8 cellular contexts compared by ENCODE assay signal in the genomic region with DNA sequence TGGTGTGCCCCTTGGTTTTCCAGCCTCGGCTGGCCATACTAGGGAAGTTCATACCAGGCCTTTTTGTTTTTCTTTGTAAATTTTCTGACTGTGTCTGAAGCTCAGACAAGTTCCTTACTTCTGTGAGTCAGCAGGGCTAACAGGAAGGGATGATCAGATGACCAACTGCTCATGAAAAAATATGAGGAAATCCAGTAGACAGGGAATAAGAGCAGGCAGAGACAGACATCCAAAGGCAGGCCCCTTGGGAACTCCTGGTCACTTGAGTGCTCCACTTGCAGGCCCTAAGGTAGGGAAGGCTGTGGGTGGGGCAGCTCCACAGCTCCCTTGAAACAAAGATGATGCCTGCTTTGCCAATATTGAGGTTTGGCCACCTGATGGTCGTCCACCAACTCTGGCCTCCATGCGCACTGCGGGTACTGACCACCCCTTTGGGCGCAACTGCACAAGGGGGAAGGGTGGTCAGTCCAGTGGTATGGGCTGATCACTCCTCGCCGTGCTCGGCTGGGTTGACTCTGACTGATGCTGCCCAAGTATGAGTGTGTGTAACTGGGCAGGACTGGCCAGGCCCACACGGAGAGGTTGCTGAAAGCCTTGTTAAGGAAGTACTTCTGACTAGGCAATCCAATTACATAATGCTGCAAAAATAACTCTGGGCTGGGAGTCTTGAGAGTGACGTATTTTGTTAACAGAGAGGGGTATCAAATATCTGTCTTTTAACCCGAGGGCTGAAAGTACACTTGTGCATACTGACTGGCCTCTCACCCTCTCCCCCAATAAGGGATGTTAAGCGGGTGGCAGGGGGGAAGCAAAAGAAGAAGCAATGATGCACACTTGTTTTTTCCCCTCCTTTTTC. TPM values are rescaled to one million over a fixed set of nuclear protein-coding genes. Genes with fewer than 3 reads are reported as not detected.
DNase-seq lines count a peak whose midpoint lies in the region; ATAC-seq and TF ChIP-seq lines count a peak whose summit lies in the region.

No MANE protein-coding gene starts in this region.

- H3K27me3 ChIP-seq in GM23248 (replicated peaks; ENCODE audit: insufficient read depth) = no peaks in the 10 kb centered on the region
- H3K27me3 ChIP-seq in PC-9 (ENCODE audit: insufficient read depth, low read depth) = no peaks in the 10 kb centered on the region

- no peaks in the 10 kb centered on the region for H3K36me3 ChIP-seq in GM23248 (ENCODE audit: low read depth)
- no peaks in the 10 kb centered on the region for H3K36me3 ChIP-seq in PC-9 (ENCODE audit: low read depth)

- peak overlapping the region; percentile 81 for H3K9ac ChIP-seq in GM23248

- H3K27ac ChIP-seq in GM23248 (peak overlapping the region; percentile 99), PC-9 (peak overlapping the region; percentile 92)

- CTCF ChIA-PET in PC-9 (lab: Charles Lee) = no interaction called here
- CTCF ChIA-PET in GM10248 (lab: Yijun Ruan, JAX) = interaction anchor here (1.2 kb wide), 1 partner anchor 236 kb away, joined by 3 read pairs; no protein-coding TSS in a partner anchor

- no peaks in the 10 kb centered on the region for H3K36me3 Mint-ChIP-seq in osteocyte (ENCODE audit: unreplicated experiment)

- peak overlapping the region; percentile 99 for H3K27ac Mint-ChIP-seq in osteocyte (ENCODE audit: unreplicated experiment)

- H3K4me3 ChIP-seq in GM23248 = peak overlapping the region; percentile 35; the same call in 1 of the 2 replicates
- H3K4me3 ChIP-seq in PC-9 = 0 out of 2 replicates have a peak overlapping the region, but pooled peaks have one; percentile 27

- intact Hi-C loops in PC-9 (cut with micrococcal nuclease; ENCODE audit: unreplicated experiment) = no loop called here

- no peak for ATAC-seq in GM18870 (IDR thresholded peaks at IDR 0.05; ENCODE audit: unreplicated experiment)
- ATAC-seq in HG02870 (IDR thresholded peaks at IDR 0.05; ENCODE audit: unreplicated experiment) = no peak
- no peak for ATAC-seq in HG03175 (IDR thresholded peaks at IDR 0.05; ENCODE audit: unreplicated experiment)

- no peaks in the 10 kb centered on the region for H3K9me3 Mint-ChIP-seq in osteocyte (ENCODE audit: unreplicated experiment)

- in situ Hi-C loops in GM23248 (cut with MboI) = loop anchor here (10.0 kb wide), 1 partner anchor 106 kb away; no protein-coding TSS in a partner anchor

- no peaks in the 10 kb centered on the region for H4K20me1 ChIP-seq in GM23248 (ENCODE audit: insufficient read depth)
- H4K20me1 ChIP-seq in PC-9 (ENCODE audit: insufficient read depth) = no peaks in the 10 kb centered on the region

- peak overlapping the region; percentile 51 for H3K4me3 Mint-ChIP-seq in osteocyte (ENCODE audit: unreplicated experiment)

- no peaks in the 10 kb centered on the region for H3K9me2 ChIP-seq in GM23248 (ENCODE audit: insufficient read depth)
- H3K9me2 ChIP-seq in PC-9 (ENCODE audit: insufficient read depth) = no peaks in the 10 kb centered on the region

- POLR2A ChIA-PET in PC-9 (lab: Charles Lee; ENCODE audit: unreplicated experiment) (interaction anchor here (0.6 kb wide), 2 partner anchors 22 to 947 kb away, joined by 4 to 8 read pairs; no protein-coding TSS in a partner anchor), GM10248 (lab: Yijun Ruan, JAX) (no interaction called here)

- no peaks in the 10 kb centered on the region for H3K79me2 ChIP-seq in GM23248 (ENCODE audit: insufficient read depth)
- no peaks in the 10 kb centered on the region for H3K79me2 ChIP-seq in PC-9 (ENCODE audit: low read depth)

- H3K4me2 ChIP-seq in GM23248 (ENCODE audit: unreplicated experiment) = peak overlapping the region; percentile 67
- peak overlapping the region; percentile 99 for H3K4me2 ChIP-seq in PC-9

- TSS peak; percentile 62 for BruUV-seq in PC-9 (replicated peaks; lab: Mats Ljungman, UMichigan)

- H3F3A ChIP-seq in GM23248 (ENCODE audit: insufficient read depth) (peaks cover 37% of the 10 kb centered on the region), PC-9 (ENCODE audit: insufficient read depth, low read depth) (peaks cover 24% of the 10 kb centered on the region)

- H3K4me1 ChIP-seq in GM23248 (ENCODE audit: insufficient read depth) (peaks cover 30% of the 10 kb centered on the region), PC-9 (replicated peaks; ENCODE audit: insufficient read depth) (peaks cover 38% of the 10 kb centered on the region)

- TF ChIP-seq CTCF in PC-9 (conservative IDR thresholded peaks at IDR 0.05) (no peak), osteocyte (IDR thresholded peaks at IDR 0.05) (no peak), GM10248 (IDR thresholded peaks at IDR 0.05; ENCODE audit: control extremely low read depth, extremely low read depth, low read depth, missing control alignments) (no peak)

- DNase-seq in GM23248 = peak; percentile 95
- peak; percentile 59 to 87 for DNase-seq in PC-9
- peak; percentile 88 for DNase-seq in fibroblast of gingiva (ENCODE audit: low read depth)
- DNase-seq in osteocyte (ENCODE audit: extremely low spot score, unreplicated experiment) = peak; percentile 90
- no peak for DNase-seq in GM10248 (ENCODE audit: extremely low spot score)

- H2AFZ ChIP-seq in GM23248 = peak overlapping the region; percentile 70
- H2AFZ ChIP-seq in PC-9 = peak overlapping the region; percentile 70; the same call in 1 of the 2 replicates

- H3K9me3 ChIP-seq in GM23248 (ENCODE audit: low read depth) (no peaks in the 10 kb centered on the region), PC-9 (ENCODE audit: insufficient read depth, low read depth) (no peaks in the 10 kb centered on the region)

- WGBS in GM23248 (ENCODE audit: low coverage in 1 of 2, low lambda C conversion rate in 2 of 2, missing lambda C conversion rate in 2 of 2), 2 experiments = 49 to 52% methylated on average over 12 of the region's 12 CpGs

- H3K27me3 Mint-ChIP-seq in osteocyte (ENCODE audit: unreplicated experiment) = no peaks in the 10 kb centered on the region

- peaks cover 77% of the 10 kb centered on the region for H3K4me1 Mint-ChIP-seq in osteocyte (ENCODE audit: unreplicated experiment)

RNA-seq across cellular contexts. Expression of gene ZFHX3, which starts 20.8 kb away (rescaled TPM):
- total RNA-seq in GM23248 (2014; rRNA removed; shearing (Covaris generic)) = 2.7 and 3.9 TPM in 2 replicates
- polyA plus RNA-seq in GM23248 (2016; fragmentation: Nextera tagmentation; extraction: Ambion mirVana) = 2.8 and 2.9 TPM in 2 replicates
- 20.5 and 23.1 TPM in 2 replicates for total RNA-seq in PC-9 (2021)
- total RNA-seq in osteocyte = 89.1 and 97.0 TPM in 2 replicates
